2 cellular contexts compared by ENCODE assay signal in genomic region chr1:2449636-2450454, GRCh38.
A peak's percentile ranks its signal among the peaks of the same experiment; 100 is the strongest.
TF ChIP-seq lines count a peak whose summit lies in the region.

No MANE protein-coding gene starts in this region.

TF ChIP-seq in IMR-90, 13 proteins besides CTCF, POLR2A, EP300 and RAD21:
- TF ChIP-seq RFX5 (IDR thresholded peaks at IDR 0.05; ENCODE audit: low read depth, low read length), result no peak
- TF ChIP-seq CHD1 (IDR thresholded peaks at IDR 0.05; ENCODE audit: low read depth, low read length), result no peak
- TF ChIP-seq SMC3 (IDR thresholded peaks at IDR 0.05; ENCODE audit: low read depth, low read length), result no peak
- no peak for TF ChIP-seq MAZ (IDR thresholded peaks at IDR 0.05; ENCODE audit: borderline replicate concordance, low read depth, low read length)
- no peak for TF ChIP-seq ELK1 (IDR thresholded peaks at IDR 0.05; ENCODE audit: borderline replicate concordance, low read depth, low read length)
- TF ChIP-seq FOS (IDR thresholded peaks at IDR 0.05; ENCODE audit: low read depth, low read length), result no peak
- no peak for TF ChIP-seq MAFK (IDR thresholded peaks at IDR 0.05; ENCODE audit: low read depth, low read length)
- TF ChIP-seq NFE2L2 (IDR thresholded peaks at IDR 0.05; ENCODE audit: low read depth, low read length), result no peak
- no peak for TF ChIP-seq USF2 (IDR thresholded peaks at IDR 0.05; ENCODE audit: low read depth, low read length)
- TF ChIP-seq CEBPB (IDR thresholded peaks at IDR 0.05; ENCODE audit: low read depth, low read length), result no peak
- no peak for TF ChIP-seq MXI1 (IDR thresholded peaks at IDR 0.05; ENCODE audit: borderline replicate concordance, low read depth, low read length)
- TF ChIP-seq RCOR1 (IDR thresholded peaks at IDR 0.05; ENCODE audit: insufficient replicate concordance, low read length), result no peak
- no peak for TF ChIP-seq BHLHE40 (IDR thresholded peaks at IDR 0.05; ENCODE audit: low read depth, low read length)

TF ChIP-seq in K562, 482 proteins besides CTCF, POLR2A, EP300 and RAD21:
- TF ChIP-seq VEZF1 (CRISPR knock-in tag; IDR thresholded peaks at IDR 0.05) (0 out of 2 replicates have a peak, but pooled peaks have one; percentile 18), NFIX (CRISPR knock-in tag; IDR thresholded peaks at IDR 0.05; ENCODE audit: low read depth) (no peak), FOXO4 (CRISPR knock-in tag; IDR thresholded peaks at IDR 0.05) (no peak)
TF ChIP-seq in K562: peak in this region for 1.
